Comparison of ENCODE assay signal across 14 cellular contexts in the genomic region with DNA sequence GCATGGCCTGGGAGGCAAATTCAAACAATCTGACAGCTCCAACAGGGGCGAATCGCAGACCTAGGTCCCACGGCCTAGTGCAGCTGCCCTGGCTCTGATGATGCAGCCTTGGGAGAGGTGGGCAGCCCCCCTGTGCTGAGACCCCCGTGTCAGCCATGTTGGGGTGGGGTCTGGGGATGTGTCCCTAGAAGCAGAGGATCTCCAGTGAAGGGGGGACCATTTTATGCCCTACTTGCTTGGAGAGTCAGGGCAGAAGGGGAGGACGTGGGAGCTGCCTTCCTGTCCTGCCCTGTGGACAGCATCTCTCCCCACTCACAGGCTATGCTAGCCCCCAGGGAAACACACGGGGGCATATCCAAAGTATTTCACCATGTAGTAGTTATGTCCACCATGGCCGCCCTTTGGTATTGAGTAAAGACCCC. TPM values are rescaled to one million over a fixed set of nuclear protein-coding genes. Genes with fewer than 3 reads are reported as not detected.
A peak's percentile ranks its signal among the peaks of the same experiment; 100 is the strongest.
DNase-seq lines count a peak whose midpoint lies in the region; ATAC-seq, FAIRE-seq and TF ChIP-seq lines count a peak whose summit lies in the region.
"Had no signal": no experiment of that assay in that cellular context is flagged by ENCODE, and none has a peak within 500 bp of the region (broad histone marks: within the 10 kb centered on the region; RNA-seq: fewer than 3 reads in every experiment).

No MANE protein-coding gene starts in this region.

- TF ChIP-seq POLR2A in A549 (IDR thresholded peaks at IDR 0.05; ENCODE audit: low read length) = no peak
- no peak for TF ChIP-seq POLR2A in adrenal gland (IDR thresholded peaks at IDR 0.05)
- TF ChIP-seq POLR2A in prostate gland (IDR thresholded peaks at IDR 0.05) = no peak

- FAIRE-seq in A549 (lab: Jason Lieb, UNC) = no peak
- FAIRE-seq in kidney (lab: Jason Lieb, UNC) = no peak

- no peak for TF ChIP-seq RAD21 in A549 (conservative IDR thresholded peaks at IDR 0.05 in 1 of 2, IDR thresholded peaks at IDR 0.05 in 1 of 2)

- CTCF ChIA-PET in A549 (lab: Yijun Ruan, JAX) = interaction anchor here (0.9 to 22.8 kb wide), 16 partner anchors 11 to 346 kb away, joined by 5 to 423 read pairs (median 16); partner anchors contain the start of genes GLIS2, PAM16 and TFAP4
- CTCF ChIA-PET in activated CD4-positive, alpha-beta T cell treated with anti-CD3 and anti-CD28 coated beads for 36 hours (lab: Charles Lee) = interaction anchor here (0.6 to 3.1 kb wide), 9 partner anchors 17 to 346 kb away, joined by 3 to 28 read pairs (median 4); no protein-coding TSS in a partner anchor

- POLR2A ChIA-PET in A549 (lab: Yijun Ruan, JAX) = no interaction called here
- POLR2A ChIA-PET in activated CD4-positive, alpha-beta T cell treated with anti-CD3 and anti-CD28 coated beads for 36 hours (lab: Charles Lee) = no interaction called here

- peak overlapping the region; percentile 51 to 65 for H3K9ac ChIP-seq in kidney (ENCODE audit: low read length in 2 of 2)

- TF ChIP-seq EP300 in A549 (IDR thresholded peaks at IDR 0.05) = no peak

- H3K4me1 ChIP-seq in A549 (peaks cover 49% of the 10 kb centered on the region), adrenal gland (replicated peaks in 1 of 2) (peaks cover 34 to 50% of the 10 kb centered on the region in 2 donors), kidney (ENCODE audit: control insufficient read depth in 1 of 2, insufficient read depth in 1 of 2, low read depth in 1 of 2, low read length in 2 of 2) (peaks cover 40 to 44% of the 10 kb centered on the region in 2 donors), prostate gland (replicated peaks) (peaks cover 3% of the 10 kb centered on the region)

- H3K27me3 ChIP-seq in adrenal gland (no peaks in the 10 kb centered on the region), prostate gland (replicated peaks; ENCODE audit: insufficient read depth) (no peaks in the 10 kb centered on the region)

- H3K36me3 Mint-ChIP-seq in activated CD4-positive, alpha-beta T cell treated with anti-CD3 and anti-CD28 coated beads for 36 hours (ENCODE audit: low read depth) = no peaks in the 10 kb centered on the region
- H3K36me3 Mint-ChIP-seq: activated naive CD4-positive, alpha-beta T cell treated with anti-CD3 and anti-CD28 coated beads, Interleukin-2, amount 50 U/mL, for 72 hours; stimulated activated effector memory CD8-positive, alpha-beta T cell treated with anti-CD3 and anti-CD28 coated beads, Interleukin-12 subunit alpha, Interleukin-12 subunit beta, amount 100 ng/mL, for 72 hours had no signal

- no peaks in the 10 kb centered on the region for H3K27me3 Mint-ChIP-seq in activated CD4-positive, alpha-beta T cell treated with anti-CD3 and anti-CD28 coated beads for 36 hours

- no peak for DNase-seq in A549 (ENCODE audit: low read depth in 1 of 2, low spot score in 1 of 2)
- DNase-seq in adrenal gland = no peak
- no peak for DNase-seq in kidney
- DNase-seq in prostate gland (ENCODE audit: low spot score) = no peak
- DNase-seq in omental fat pad (ENCODE audit: low spot score) = no peak
- DNase-seq in mesenteric fat pad (ENCODE audit: low spot score) = no peak
- no peak for DNase-seq in activated CD4-positive, alpha-beta T cell treated with anti-CD3 and anti-CD28 coated beads for 36 hours
- DNase-seq: GM23248; NCI-H1092 treated with DMSO at 0.1 percent for 48 hours; NCI-H446; stimulated activated CD4-positive, alpha-beta T cell treated with anti-CD3 and anti-CD28 coated beads, Interleukin-4, amount 100 ng/mL, for 4 hours had no signal

- no peak overlapping the region for H3K4me3 Mint-ChIP-seq in activated CD4-positive, alpha-beta T cell treated with anti-CD3 and anti-CD28 coated beads for 36 hours
- H3K4me3 Mint-ChIP-seq: stimulated activated effector memory CD8-positive, alpha-beta T cell treated with anti-CD3 and anti-CD28 coated beads, Interleukin-12 subunit alpha, Interleukin-12 subunit beta, amount 100 ng/mL, for 72 hours had no signal

- H3K27ac Mint-ChIP-seq in activated CD4-positive, alpha-beta T cell treated with anti-CD3 and anti-CD28 coated beads for 36 hours = no peak overlapping the region
- H3K27ac Mint-ChIP-seq: stimulated activated effector memory CD8-positive, alpha-beta T cell treated with anti-CD3 and anti-CD28 coated beads, Interleukin-12 subunit alpha, Interleukin-12 subunit beta, amount 100 ng/mL, for 72 hours had no signal

- ATAC-seq in A549 = 0 out of 6 replicates have a peak, but pooled peaks of 1 of the 2 experiments have one; percentile 6
- ATAC-seq in GM19023 (IDR thresholded peaks at IDR 0.05; ENCODE audit: unreplicated experiment) = no peak
- ATAC-seq in omental fat pad (ENCODE audit: low FRiP score) = no peak
- no peak for ATAC-seq in activated CD4-positive, alpha-beta T cell treated with anti-CD3 and anti-CD28 coated beads for 36 hours
- ATAC-seq: stimulated activated effector memory CD8-positive, alpha-beta T cell treated with anti-CD3 and anti-CD28 coated beads, Interleukin-12 subunit alpha, Interleukin-12 subunit beta, amount 100 ng/mL, for 72 hours had no signal

- TF ChIP-seq CTCF in A549 (IDR thresholded peaks at IDR 0.05) (no peak), adrenal gland (IDR thresholded peaks at IDR 0.05) (no peak), kidney (IDR thresholded peaks at IDR 0.05; ENCODE audit: borderline replicate concordance, extremely low read depth, insufficient read depth) (no peak), prostate gland (IDR thresholded peaks at IDR 0.05) (no peak), omental fat pad (IDR thresholded peaks at IDR 0.05) (no peak)

- no peaks in the 10 kb centered on the region for H3K4me1 Mint-ChIP-seq in activated CD4-positive, alpha-beta T cell treated with anti-CD3 and anti-CD28 coated beads for 36 hours
- H3K4me1 Mint-ChIP-seq: stimulated activated effector memory CD8-positive, alpha-beta T cell treated with anti-CD3 and anti-CD28 coated beads, Interleukin-12 subunit alpha, Interleukin-12 subunit beta, amount 100 ng/mL, for 72 hours had no signal

- H3K9me3 ChIP-seq in A549 (no peaks in the 10 kb centered on the region), adrenal gland (replicated peaks in 1 of 3) (no peaks in the 10 kb centered on the region), kidney (ENCODE audit: control insufficient read depth in 1 of 2, low read length in 2 of 2) (no peaks in the 10 kb centered on the region), prostate gland (no peaks in the 10 kb centered on the region)

- peaks cover 0 to 11% of the 10 kb centered on the region in 2 donors for H3K36me3 ChIP-seq in adrenal gland (replicated peaks in 1 of 2)
- peaks cover 0 to 9% of the 10 kb centered on the region in 2 donors for H3K36me3 ChIP-seq in kidney (ENCODE audit: control insufficient read depth in 1 of 2, insufficient read depth in 2 of 2, low read length in 2 of 2)
- no peaks in the 10 kb centered on the region for H3K36me3 ChIP-seq in prostate gland

- H3K27ac ChIP-seq in A549 (peak overlapping the region; percentile 60 to 87), adrenal gland (peak overlapping the region in 3 of 5 donors; percentile 79 to 93 (median 88)), kidney (ENCODE audit: low read depth in 2 of 2, low read length in 2 of 2) (peak overlapping the region; percentile 91 to 95), prostate gland (peak overlapping the region; percentile 39 to 73)
- H3K27ac ChIP-seq: GM23248 had no signal

- no peak overlapping the region for H3K4me3 ChIP-seq in A549
- H3K4me3 ChIP-seq in adrenal gland = no peak overlapping the region
- no peak overlapping the region for H3K4me3 ChIP-seq in kidney (ENCODE audit: low read length in 2 of 2)
- H3K4me3 ChIP-seq in prostate gland = no peak overlapping the region
- H3K4me3 ChIP-seq: GM23248 had no signal

- intact Hi-C loops in adrenal gland (cut with DNase I) (loop anchor here in 1 of 2 donors (5.0 kb wide), 1 partner anchor 52 kb away; no protein-coding TSS in a partner anchor), kidney (cut with DNase I) (loop anchor here (5.0 kb wide), 1 partner anchor 37 kb away; no protein-coding TSS in a partner anchor), prostate gland (cut with DNase I) (loop anchor here (2.0 kb wide), 2 partner anchors 41 to 129 kb away; no protein-coding TSS in a partner anchor)
- intact Hi-C loops in activated CD4-positive, alpha-beta T cell treated with anti-CD3 and anti-CD28 coated beads for 36 hours (cut with DNase I, micrococcal nuclease) = loop anchor here in 1 of 2 experiments (5.0 kb wide), 1 partner anchor 57 kb away; the partner anchor contains the start of gene TFAP4

- no peaks in the 10 kb centered on the region for H3K9me3 Mint-ChIP-seq in activated CD4-positive, alpha-beta T cell treated with anti-CD3 and anti-CD28 coated beads for 36 hours (ENCODE audit: low read depth)
- H3K9me3 Mint-ChIP-seq: activated naive CD4-positive, alpha-beta T cell treated with anti-CD3 and anti-CD28 coated beads, Interleukin-2, amount 50 U/mL, for 72 hours; stimulated activated effector memory CD8-positive, alpha-beta T cell treated with anti-CD3 and anti-CD28 coated beads, Interleukin-12 subunit alpha, Interleukin-12 subunit beta, amount 100 ng/mL, for 72 hours had no signal

- peak overlapping the region; percentile 67 for H3K4me2 ChIP-seq in A549

- 68% methylated on average over 6 of the region's 7 CpGs for WGBS in A549 (ENCODE audit: missing lambda C conversion rate)
- WGBS in adrenal gland, 4 donors = 61 to 88% (median 68%) methylated on average over 1 to 7 of the region's 7 CpGs
- 86% methylated on average over 7 of the region's 7 CpGs for WGBS in prostate gland

RNA-seq across cellular contexts. Expression of gene GLIS2, which starts 13.5 kb away (rescaled TPM):
- 5.5 and 6.8 TPM in 2 replicates for polyA plus RNA-seq in A549 (2011; rRNA removed)
- 20.8 and 29.4 TPM in 2 replicates for polyA plus RNA-seq in A549 (2012; cell fraction: cytosol; rRNA removed)
- 37.1 and 54.5 TPM in 2 replicates for polyA plus RNA-seq in A549 (2012; cell fraction: nucleus; rRNA removed)
- 15.8 to 19.5 TPM (median 16.3 TPM) in 3 replicates for polyA plus RNA-seq in A549 (2017; fragmentation: RNase III; extraction: RNeasy Plus Mini Kit Qiagen cat#74134 plus additional on column Dnase treatment)
- polyA minus RNA-seq in A549 (2011; rRNA and poly(A)+ RNA removed) = 3.3 and 6.4 TPM in 2 replicates
- 10 to 100 TPM; 11.9 to 36.2 (median 18.6) TPM for total RNA-seq in adrenal gland
- polyA plus RNA-seq in adrenal gland = 10 to 100 TPM in 2 of 3 donors, 1 to 10 TPM in 1; 2.0 to 16.7 (median 13.4) TPM
- 68.7 TPM for total RNA-seq in kidney
- 35.6 TPM for polyA plus RNA-seq in kidney (ENCODE audit: insufficient read depth, low read depth, low replicate concordance)
- 10 to 100 TPM in 1 of 2 donors, 1 to 10 TPM in 1; 3.8 to 10.5 TPM for total RNA-seq in prostate gland
- 1 to 10 TPM; 1.9 to 4.9 (median 3.0) TPM for total RNA-seq in omental fat pad
- total RNA-seq in mesenteric fat pad = 14.2 TPM
- under 1 TPM; 0.27 to 0.30 TPM for total RNA-seq in activated CD4-positive, alpha-beta T cell treated with anti-CD3 and anti-CD28 coated beads for 36 hours

RNA-seq across cellular contexts. Expression of gene PAM16, which starts 21.8 kb away (rescaled TPM):
- polyA plus RNA-seq in A549 (2011; rRNA removed) (42.5 and 55.1 TPM in 2 replicates), A549 (2017; fragmentation: RNase III; extraction: RNeasy Plus Mini Kit Qiagen cat#74134 plus additional on column Dnase treatment) (58.7 to 64.3 TPM (median 59.1 TPM) in 3 replicates), adrenal gland (100 to 1,000 TPM in 2 of 3 donors, 10 to 100 TPM in 1; 25.0 to 310 (median 285) TPM), kidney (ENCODE audit: insufficient read depth, low read depth, low replicate concordance) (61.1 TPM)
- polyA plus RNA-seq in A549 (2012; cell fraction: cytosol; rRNA removed) = 169 and 194 TPM in 2 replicates
- 144 and 160 TPM in 2 replicates for polyA plus RNA-seq in A549 (2012; cell fraction: nucleus; rRNA removed)
- polyA minus RNA-seq in A549 (2011; rRNA and poly(A)+ RNA removed) = 9.2 and 9.3 TPM in 2 replicates
- total RNA-seq in adrenal gland (10 to 100 TPM; 35.5 to 68.8 (median 54.0) TPM), kidney (29.4 TPM), prostate gland (100 to 1,000 TPM in 1 of 2 donors, 10 to 100 TPM in 1; 28.6 to 100 TPM), omental fat pad (10 to 100 TPM; 32.7 to 53.9 (median 41.8) TPM), mesenteric fat pad (38.2 TPM)
- 10 to 100 TPM; 62.8 to 67.8 TPM for total RNA-seq in activated CD4-positive, alpha-beta T cell treated with anti-CD3 and anti-CD28 coated beads for 36 hours

RNA-seq across cellular contexts. Expression of gene VASN, which starts 42.3 kb away (rescaled TPM):
- polyA plus RNA-seq in A549 (2011; rRNA removed) (2.0 and 2.3 TPM in 2 replicates), A549 (2017; fragmentation: RNase III; extraction: RNeasy Plus Mini Kit Qiagen cat#74134 plus additional on column Dnase treatment) (4.0 to 4.7 TPM (median 4.2 TPM) in 3 replicates), adrenal gland (10 to 100 TPM in 2 of 3 donors, under 1 TPM in 1; 0.77 to 23.9 (median 15.5) TPM), kidney (ENCODE audit: insufficient read depth, low read depth, low replicate concordance) (75.7 TPM)
- polyA plus RNA-seq in A549 (2012; cell fraction: cytosol; rRNA removed) = 6.1 and 9.5 TPM in 2 replicates
- 14.0 and 32.6 TPM in 2 replicates for polyA plus RNA-seq in A549 (2012; cell fraction: nucleus; rRNA removed)
- 1.3 and 1.8 TPM in 2 replicates for polyA minus RNA-seq in A549 (2011; rRNA and poly(A)+ RNA removed)
- total RNA-seq in adrenal gland (10 to 100 TPM; 16.1 to 44.7 (median 27.4) TPM), kidney (82.7 TPM), prostate gland (10 to 100 TPM; 13.1 to 97.4 TPM), omental fat pad (10 to 100 TPM; 10.8 to 40.0 (median 25.8) TPM), mesenteric fat pad (26.6 TPM)
- total RNA-seq in activated CD4-positive, alpha-beta T cell treated with anti-CD3 and anti-CD28 coated beads for 36 hours = not detected
- total RNA-seq: activated naive CD4-positive, alpha-beta T cell treated with anti-CD3 and anti-CD28 coated beads, Interleukin-2, amount 50 U/mL, for 72 hours had no signal

RNA-seq across cellular contexts. Expression of gene TFAP4, which starts 56.5 kb away (rescaled TPM):
- polyA plus RNA-seq in A549 (2011; rRNA removed) (7.0 and 7.2 TPM in 2 replicates), A549 (2017; fragmentation: RNase III; extraction: RNeasy Plus Mini Kit Qiagen cat#74134 plus additional on column Dnase treatment) (13.6 to 15.7 TPM (median 14.7 TPM) in 3 replicates), adrenal gland (10 to 100 TPM in 1 of 3 donors, 1 to 10 TPM in 2; 3.3 to 10.3 (median 4.5) TPM), kidney (ENCODE audit: insufficient read depth, low read depth, low replicate concordance) (3.2 TPM)
- polyA plus RNA-seq in A549 (2012; cell fraction: cytosol; rRNA removed) = 19.1 and 22.2 TPM in 2 replicates
- polyA plus RNA-seq in A549 (2012; cell fraction: nucleus; rRNA removed) = 25.1 and 33.1 TPM in 2 replicates
- polyA minus RNA-seq in A549 (2011; rRNA and poly(A)+ RNA removed) = 30.3 and 41.0 TPM in 2 replicates
- total RNA-seq in adrenal gland (10 to 100 TPM in 2 of 8 donors, 1 to 10 TPM in 6; 2.5 to 15.4 (median 6.4) TPM), kidney (11.9 TPM), prostate gland (10 to 100 TPM in 1 of 2 donors, 1 to 10 TPM in 1; 9.0 to 12.8 TPM), omental fat pad (10 to 100 TPM in 1 of 4 donors, 1 to 10 TPM in 3; 2.9 to 16.9 (median 4.7) TPM), mesenteric fat pad (8.2 TPM)
- total RNA-seq in activated CD4-positive, alpha-beta T cell treated with anti-CD3 and anti-CD28 coated beads for 36 hours = 10 to 100 TPM; 31.0 to 42.4 TPM

Comparison
In these comparisons a context has a peak if more than half of its experiments do, and no peak if none do; other contexts are left out.
1. RNA of gene VASN, which starts 42.3 kb away (total RNA-seq): 13.1 to 97.4 TPM in prostate gland, 82.7 TPM in kidney (single experiment), 16.1 to 44.7 TPM in adrenal gland, 10.8 to 40.0 TPM in omental fat pad and 26.6 TPM in mesenteric fat pad (single experiment); not detected in activated CD4-positive, alpha-beta T cell treated with anti-CD3 and anti-CD28 coated beads for 36 hours; every median in the first group is over 10 times any median in the second.
2. Peak in every context shown above with its lines, with median percentiles within 50 percentile points of each other: H3K27ac ChIP-seq.